In the genomic region with DNA sequence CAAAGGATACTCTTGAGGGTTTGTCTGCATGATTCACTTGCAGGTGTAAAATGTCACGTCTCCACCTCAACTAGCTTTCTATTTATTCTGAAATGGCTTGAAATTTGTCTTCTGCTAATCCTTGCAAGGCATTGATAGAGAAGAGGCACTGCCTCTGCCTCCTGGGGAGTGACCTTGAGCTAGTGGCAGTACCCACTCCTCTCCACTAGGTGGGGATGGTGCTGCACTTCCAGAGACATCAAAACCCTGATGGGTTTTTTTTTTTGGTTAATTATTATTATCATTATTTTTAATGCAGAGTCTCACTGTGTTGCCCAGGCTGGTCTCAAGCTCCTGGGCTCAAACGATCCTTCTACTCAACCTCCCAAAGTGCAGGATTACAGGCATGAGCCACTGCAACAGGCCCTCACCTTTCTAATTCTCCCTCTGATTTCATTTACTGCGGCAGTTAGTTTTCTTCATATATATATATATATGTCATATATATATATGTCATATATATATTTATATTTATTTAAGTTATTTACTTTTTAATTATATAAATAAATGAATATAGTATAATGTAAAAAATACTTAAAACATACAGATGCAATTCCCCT, we compare ENCODE assay signal across 8 cellular contexts.
DNase-seq lines count a peak whose midpoint lies in the region; ATAC-seq and TF ChIP-seq lines count a peak whose summit lies in the region.

No MANE protein-coding gene starts in this region.

- CTCF ChIA-PET in WTC11 (lab: Charles Lee), result interaction anchor here (0.6 to 4.1 kb wide), 26 partner anchors 10 to 693 kb away, joined by 3 to 49 read pairs (median 5); a partner anchor contains a TSS

- H3K4me1 Mint-ChIP-seq in WTC11, result peaks cover 12% of the 10 kb centered on the region

- DNase-seq in COLO668 (lab: John Stamatoyannopoulos, UW; ENCODE audit: unreplicated experiment) (peak; percentile 22), LoVo (ENCODE audit: low spot score) (peak; percentile 56), WTC11 (ENCODE audit: low spot score) (peak; percentile 76), left kidney (ENCODE audit: low read depth, low spot score) (peak; percentile 71)
- DNase-seq in central memory CD4-positive, alpha-beta T cell, result peak; percentile 42
- peak; percentile 19 to 26 (median 19) for DNase-seq in stimulated activated CD4-positive, alpha-beta T cell treated with anti-CD3 and anti-CD28 coated beads, TNF-alpha, amount 100 ng/mL, for 4 hours (ENCODE audit: low read depth in 3 of 3)

- H3K27ac Mint-ChIP-seq in WTC11, result no peak overlapping the region

- H3K4me3 Mint-ChIP-seq in WTC11, result no peak overlapping the region

- no peaks in the 10 kb centered on the region for H3K9me3 Mint-ChIP-seq in WTC11

- H3K27me3 Mint-ChIP-seq in WTC11 (ENCODE audit: low read depth), result no peaks in the 10 kb centered on the region; the same call in 1 of the 2 replicates

- H3K36me3 Mint-ChIP-seq in WTC11, result no peaks in the 10 kb centered on the region

- TF ChIP-seq CTCF in WTC11 (IDR thresholded peaks at IDR 0.05), result peak; percentile 95

- POLR2A ChIA-PET in WTC11 (lab: Charles Lee), result interaction anchor here (0.5 to 1.9 kb wide), 4 partner anchors 117 to 337 kb away, joined by 3 to 7 read pairs (median 4); a partner anchor contains a TSS

- peak; percentile 47 for ATAC-seq in GM21360 (IDR thresholded peaks at IDR 0.05; ENCODE audit: unreplicated experiment)
- ATAC-seq in WTC11, result peak; percentile 72
- ATAC-seq in GM18873 (IDR thresholded peaks at IDR 0.05; ENCODE audit: low FRiP score, unreplicated experiment), result no peak

TF ChIP-seq in WTC11, 78 proteins besides CTCF, POLR2A, EP300 and RAD21:
- TF ChIP-seq, protein P1, sequence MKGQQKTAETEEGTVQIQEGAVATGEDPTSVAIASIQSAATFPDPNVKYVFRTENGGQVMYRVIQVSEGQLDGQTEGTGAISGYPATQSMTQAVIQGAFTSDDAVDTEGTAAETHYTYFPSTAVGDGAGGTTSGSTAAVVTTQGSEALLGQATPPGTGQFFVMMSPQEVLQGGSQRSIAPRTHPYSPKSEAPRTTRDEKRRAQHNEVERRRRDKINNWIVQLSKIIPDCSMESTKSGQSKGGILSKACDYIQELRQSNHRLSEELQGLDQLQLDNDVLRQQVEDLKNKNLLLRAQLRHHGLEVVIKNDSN (CRISPR knock-in tag; IDR thresholded peaks at IDR 0.05), result no peak
- no peak for TF ChIP-seq TCF7 (CRISPR knock-in tag; IDR thresholded peaks at IDR 0.05; ENCODE audit: low read depth)
- peak; percentile 83 for TF ChIP-seq HMGA2 (CRISPR knock-in tag; IDR thresholded peaks at IDR 0.05)
- TF ChIP-seq ZNF138 (CRISPR knock-in tag; conservative IDR thresholded peaks at IDR 0.05), result no peak
- TF ChIP-seq NFYB (CRISPR knock-in tag; conservative IDR thresholded peaks at IDR 0.05; ENCODE audit: low read depth), result no peak
TF ChIP-seq in WTC11: peak in this region for 1.

Comparison
In these comparisons a context has a peak if more than half of its experiments do, and no peak if none do; other contexts are left out.
1. DNase-seq: peak in every context shown above with its lines; median percentile 76 in WTC11; 71 in left kidney; 56 in LoVo; 42 in central memory CD4-positive, alpha-beta T cell; 22 in COLO668; 19 in stimulated activated CD4-positive, alpha-beta T cell treated with anti-CD3 and anti-CD28 coated beads, TNF-alpha, amount 100 ng/mL, for 4 hours.